17 cellular contexts compared by ENCODE assay signal in the genomic region with DNA sequence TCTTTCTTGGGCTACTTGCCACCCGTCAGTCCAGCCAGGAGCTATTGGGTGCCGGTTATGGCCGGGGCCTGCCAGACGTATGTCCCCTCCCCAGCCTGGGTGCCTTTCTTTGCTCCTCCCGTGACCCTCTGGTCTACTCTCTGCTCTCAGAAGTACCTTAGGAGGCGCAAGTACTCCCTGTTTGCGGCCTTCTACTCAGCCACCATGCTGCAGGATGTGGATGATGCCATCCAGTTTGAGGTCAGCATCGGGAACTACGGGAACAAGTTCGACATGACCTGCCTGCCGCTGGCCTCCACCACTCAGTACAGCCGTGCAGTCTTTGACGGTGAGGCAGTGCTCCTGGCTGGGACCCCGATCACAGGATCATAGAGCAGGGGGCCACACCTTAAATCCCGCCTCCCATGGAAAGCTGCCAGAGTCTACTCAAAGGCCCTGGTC.
A peak's percentile ranks its signal among the peaks of the same experiment; 100 is the strongest.
DNase-seq lines count a peak whose midpoint lies in the region; ATAC-seq, FAIRE-seq and TF ChIP-seq lines count a peak whose summit lies in the region.
"Had no signal": no experiment of that assay in that cellular context is flagged by ENCODE, and none has a peak within 500 bp of the region (broad histone marks: within the 10 kb centered on the region; RNA-seq: fewer than 3 reads in every experiment).

No MANE protein-coding gene starts in this region.

- H2AK9ac ChIP-seq in IMR-90 (replicated peaks; ENCODE audit: low read depth, low read length, poor library complexity), result no peak overlapping the region

- H3K4me3 ChIP-seq in IMR-90 (ENCODE audit: insufficient read depth, low read depth, low read length), result no peak overlapping the region
- H3K4me3 ChIP-seq in kidney (ENCODE audit: low read length in 2 of 2), result no peak overlapping the region
- H3K4me3 ChIP-seq: GM12878, GM23248 had no signal

- ATAC-seq in Right ventricle myocardium superior (ENCODE audit: poor library complexity) (no peak), IMR-90 (ENCODE audit: low read depth) (no peak)
- ATAC-seq: GM12878 had no signal

- POLR2A ChIA-PET in IMR-90 (lab: Charles Lee; ENCODE audit: unreplicated experiment), result no interaction called here

- intact Hi-C loops in Right ventricle myocardium superior (cut with DNase I) (no loop called here), cardiac septum (cut with DNase I) (no loop called here), IMR-90 (cut with micrococcal nuclease) (no loop called here), kidney (cut with DNase I) (loop anchor here (10.0 kb wide), 1 partner anchor 1032 kb away; no protein-coding TSS in a partner anchor), posterior vena cava (cut with DNase I) (no loop called here)

- no peak overlapping the region for H3K14ac ChIP-seq in IMR-90 (replicated peaks; ENCODE audit: low read depth, low read length)

- H3K56ac ChIP-seq in IMR-90 (ENCODE audit: extremely low read depth, insufficient read depth, low read length), result no peak overlapping the region

- no peak overlapping the region for H3K4ac ChIP-seq in IMR-90 (ENCODE audit: low read depth, low read length)

- H4K8ac ChIP-seq in IMR-90 (ENCODE audit: low read depth in 2 of 2, low read length in 2 of 2), result no peak overlapping the region

- H4K91ac ChIP-seq in IMR-90 (ENCODE audit: insufficient read depth, low read depth, low read length), result no peak overlapping the region

- H3K4me1 ChIP-seq in IMR-90 (ENCODE audit: control insufficient read depth, insufficient read depth, low read length), result no peaks in the 10 kb centered on the region
- peaks cover 3 to 14% of the 10 kb centered on the region in 2 donors for H3K4me1 ChIP-seq in kidney (ENCODE audit: control insufficient read depth in 1 of 2, insufficient read depth in 1 of 2, low read depth in 1 of 2, low read length in 2 of 2)
- H3K4me1 ChIP-seq: BE2C had no signal

- no peak overlapping the region for H2BK5ac ChIP-seq in IMR-90 (ENCODE audit: low read depth, low read length, poor library complexity, severe bottlenecking)

- no peak overlapping the region for H2BK15ac ChIP-seq in IMR-90 (ENCODE audit: low read depth, low read length)

- TF ChIP-seq RAD21 in IMR-90 (IDR thresholded peaks at IDR 0.05; ENCODE audit: low read length), result no peak

- H3K36me3 ChIP-seq in IMR-90 (ENCODE audit: control insufficient read depth, insufficient read depth, low read length) (no peaks in the 10 kb centered on the region), kidney (ENCODE audit: control insufficient read depth in 1 of 2, insufficient read depth in 2 of 2, low read length in 2 of 2) (no peaks in the 10 kb centered on the region)
- H3K36me3 ChIP-seq: BE2C had no signal

- H2AFZ ChIP-seq in IMR-90 (replicated peaks; ENCODE audit: low read length, poor library complexity), result peak overlapping the region; percentile 41
- H2AFZ ChIP-seq: GM23248 had no signal

- no peak overlapping the region for H3K18ac ChIP-seq in IMR-90 (ENCODE audit: low read depth, low read length)

- H2BK120ac ChIP-seq in IMR-90 (ENCODE audit: low read depth, low read length), result no peak overlapping the region

- BruUV-seq in IMR-90 (replicated peaks; lab: Mats Ljungman, UMichigan), result no TSS peak

- H4K20me1 ChIP-seq in IMR-90 (ENCODE audit: insufficient read depth, low read length), result no peaks in the 10 kb centered on the region

- no peak overlapping the region for H4K5ac ChIP-seq in IMR-90 (ENCODE audit: low read depth, low read length)

- dilution Hi-C loops in IMR-90 (cut with HindIII; ENCODE audit: low sequenced_read_pairs, unreplicated experiment), result no loop called here

- peaks cover 33% of the 10 kb centered on the region for H3K27me3 ChIP-seq in IMR-90 (ENCODE audit: control insufficient read depth, insufficient read depth, low read length)
- H3K27me3 ChIP-seq: BE2C had no signal

- FAIRE-seq in kidney (lab: Jason Lieb, UNC), result no peak
- FAIRE-seq: A204.1, GM12878, GM18507 had no signal

- no peak overlapping the region for H3K9ac ChIP-seq in IMR-90 (ENCODE audit: low read depth, low read length)
- no peak overlapping the region for H3K9ac ChIP-seq in kidney (ENCODE audit: low read length in 2 of 2)
- H3K9ac ChIP-seq: GM23248 had no signal

- no peak overlapping the region for H3K4me2 ChIP-seq in IMR-90 (ENCODE audit: low read depth, low read length)

- CTCF ChIA-PET in IMR-90 (lab: Yijun Ruan, JAX), result no interaction called here

- in situ Hi-C loops in IMR-90 (cut with MboI; ENCODE audit: low sequenced_read_pairs), result no loop called here

- TF ChIP-seq CTCF in IMR-90 (conservative IDR thresholded peaks at IDR 0.05; ENCODE audit: low read depth, low read length) (no peak), kidney (IDR thresholded peaks at IDR 0.05; ENCODE audit: borderline replicate concordance, extremely low read depth, insufficient read depth) (no peak)

- H3K79me1 ChIP-seq in IMR-90 (ENCODE audit: low read depth in 1 of 2, low read length in 2 of 2), result no peaks in the 10 kb centered on the region

- 68% methylated on average over 11 of the region's 15 CpGs; no CpG with 5 or more reads in 1 of the 2 experiments for WGBS in IMR-90 (ENCODE audit: extremely low coverage in 2 of 2, insufficient read length in 1 of 2), 2 experiments

- H3K27ac ChIP-seq in IMR-90 (ENCODE audit: insufficient read depth, low read length) (no peak overlapping the region), kidney (ENCODE audit: low read depth in 2 of 2, low read length in 2 of 2) (no peak overlapping the region)
- H3K27ac ChIP-seq: C4-2B, GM23248 had no signal

- no peak for TF ChIP-seq POLR2A in IMR-90 (IDR thresholded peaks at IDR 0.05; ENCODE audit: low read depth, low read length)

- H2AK5ac ChIP-seq in IMR-90 (ENCODE audit: low read depth, low read length), result no peak overlapping the region

- H3K23ac ChIP-seq in IMR-90 (ENCODE audit: low read depth, low read length), result no peak overlapping the region

- H2BK20ac ChIP-seq in IMR-90 (ENCODE audit: low read depth, low read length), result no peak overlapping the region

- peak; percentile 25 for DNase-seq in Right ventricle myocardium superior
- no peak for DNase-seq in cardiac septum (ENCODE audit: low spot score)
- no peak for DNase-seq in IMR-90
- DNase-seq in kidney, result peak; percentile 35
- DNase-seq in posterior vena cava (ENCODE audit: low spot score), result peak; percentile 71
- no peak for DNase-seq in NCI-H69 (lab: John Stamatoyannopoulos, UW)
- no peak for DNase-seq in activated CD4-positive, CD25-positive, alpha-beta regulatory T cell (lab: John Stamatoyannopoulos, UW)
- DNase-seq in GOT3 (lab: John Stamatoyannopoulos, UW), result no peak
- DNase-seq: BE2C; CD4-positive, alpha-beta memory T cell; DMS79; GM23248; H9 had no signal

- H3K9me1 ChIP-seq in IMR-90 (ENCODE audit: insufficient read depth, low read length), result no peaks in the 10 kb centered on the region

- no peaks in the 10 kb centered on the region; the same call in 1 of the 2 replicates for H3K9me3 ChIP-seq in IMR-90 (ENCODE audit: control insufficient read depth, insufficient read depth, low read length)
- no peaks in the 10 kb centered on the region for H3K9me3 ChIP-seq in kidney (ENCODE audit: control insufficient read depth in 1 of 2, low read length in 2 of 2)
- H3K9me3 ChIP-seq: BE2C had no signal

TF ChIP-seq in IMR-90, 13 proteins besides CTCF, POLR2A, EP300 and RAD21:
- TF ChIP-seq FOS (IDR thresholded peaks at IDR 0.05; ENCODE audit: low read depth, low read length), result no peak
- TF ChIP-seq, protein P1, sequence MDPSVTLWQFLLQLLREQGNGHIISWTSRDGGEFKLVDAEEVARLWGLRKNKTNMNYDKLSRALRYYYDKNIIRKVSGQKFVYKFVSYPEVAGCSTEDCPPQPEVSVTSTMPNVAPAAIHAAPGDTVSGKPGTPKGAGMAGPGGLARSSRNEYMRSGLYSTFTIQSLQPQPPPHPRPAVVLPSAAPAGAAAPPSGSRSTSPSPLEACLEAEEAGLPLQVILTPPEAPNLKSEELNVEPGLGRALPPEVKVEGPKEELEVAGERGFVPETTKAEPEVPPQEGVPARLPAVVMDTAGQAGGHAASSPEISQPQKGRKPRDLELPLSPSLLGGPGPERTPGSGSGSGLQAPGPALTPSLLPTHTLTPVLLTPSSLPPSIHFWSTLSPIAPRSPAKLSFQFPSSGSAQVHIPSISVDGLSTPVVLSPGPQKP (IDR thresholded peaks at IDR 0.05; ENCODE audit: borderline replicate concordance, low read depth, low read length), result no peak
- TF ChIP-seq CEBPB (IDR thresholded peaks at IDR 0.05; ENCODE audit: low read depth, low read length), result no peak
- TF ChIP-seq MAFK (IDR thresholded peaks at IDR 0.05; ENCODE audit: low read depth, low read length), result no peak
- TF ChIP-seq MXI1 (IDR thresholded peaks at IDR 0.05; ENCODE audit: borderline replicate concordance, low read depth, low read length), result no peak
- TF ChIP-seq SMC3 (IDR thresholded peaks at IDR 0.05; ENCODE audit: low read depth, low read length), result no peak
- TF ChIP-seq BHLHE40 (IDR thresholded peaks at IDR 0.05; ENCODE audit: low read depth, low read length), result no peak
- TF ChIP-seq RCOR1 (IDR thresholded peaks at IDR 0.05; ENCODE audit: insufficient replicate concordance, low read length), result no peak
- TF ChIP-seq, protein P2, sequence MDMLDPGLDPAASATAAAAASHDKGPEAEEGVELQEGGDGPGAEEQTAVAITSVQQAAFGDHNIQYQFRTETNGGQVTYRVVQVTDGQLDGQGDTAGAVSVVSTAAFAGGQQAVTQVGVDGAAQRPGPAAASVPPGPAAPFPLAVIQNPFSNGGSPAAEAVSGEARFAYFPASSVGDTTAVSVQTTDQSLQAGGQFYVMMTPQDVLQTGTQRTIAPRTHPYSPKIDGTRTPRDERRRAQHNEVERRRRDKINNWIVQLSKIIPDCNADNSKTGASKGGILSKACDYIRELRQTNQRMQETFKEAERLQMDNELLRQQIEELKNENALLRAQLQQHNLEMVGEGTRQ (IDR thresholded peaks at IDR 0.05; ENCODE audit: low read depth, low read length), result no peak
- no peak for TF ChIP-seq RFX5 (IDR thresholded peaks at IDR 0.05; ENCODE audit: low read depth, low read length)
- TF ChIP-seq CHD1 (IDR thresholded peaks at IDR 0.05; ENCODE audit: low read depth, low read length), result no peak
- TF ChIP-seq NFE2L2 (IDR thresholded peaks at IDR 0.05; ENCODE audit: low read depth, low read length), result no peak
- no peak for TF ChIP-seq MAZ (IDR thresholded peaks at IDR 0.05; ENCODE audit: borderline replicate concordance, low read depth, low read length)

Comparison
In these comparisons a context has a peak if more than half of its experiments do, and no peak if none do; other contexts are left out.
1. DNase-seq: peak in Right ventricle myocardium superior (single experiment), kidney (single experiment) and posterior vena cava (single experiment); none in cardiac septum (single experiment), IMR-90 (single experiment), NCI-H69 (single experiment), activated CD4-positive, CD25-positive, alpha-beta regulatory T cell (0 of 4) and GOT3 (single experiment).